In genomic region chr10:95295031-95295755, GRCh38 we compare ENCODE assay signal across 1 cellular context.
TF ChIP-seq lines count a peak whose summit lies in the region.

No MANE protein-coding gene starts in this region.

TF ChIP-seq in K562, 482 proteins besides CTCF, POLR2A, EP300 and RAD21 (continued from another document and continues in another):
- no peak for TF ChIP-seq NR0B1 (IDR thresholded peaks at IDR 0.05; ENCODE audit: partially characterized antibody)
- no peak for TF ChIP-seq SREBF2 (CRISPR knock-in tag; IDR thresholded peaks at IDR 0.05)
- no peak for TF ChIP-seq ZNF408 (CRISPR knock-in tag; IDR thresholded peaks at IDR 0.05; ENCODE audit: low read depth)
- no peak for TF ChIP-seq NFIX (CRISPR knock-in tag; IDR thresholded peaks at IDR 0.05; ENCODE audit: low read depth)
- no peak for TF ChIP-seq KAT2B (IDR thresholded peaks at IDR 0.05; ENCODE audit: low read depth, low read length)
- no peak for TF ChIP-seq TARDBP (IDR thresholded peaks at IDR 0.05)
- no peak for TF ChIP-seq ATF3 (IDR thresholded peaks at IDR 0.05)
- no peak for TF ChIP-seq ATF3 (CRISPR knock-in tag; conservative IDR thresholded peaks at IDR 0.05)
- TF ChIP-seq E2F3 (CRISPR knock-in tag; IDR thresholded peaks at IDR 0.05), result no peak
- peak; percentile 45; the same call in 1 of the 2 replicates for TF ChIP-seq ZFX (CRISPR knock-in tag; IDR thresholded peaks at IDR 0.05)
- no peak for TF ChIP-seq USF1 (CRISPR knock-in tag; IDR thresholded peaks at IDR 0.05)
- TF ChIP-seq NFYB (IDR thresholded peaks at IDR 0.05; ENCODE audit: extremely low read depth, insufficient read length), result no peak
- TF ChIP-seq ARID2 (IDR thresholded peaks at IDR 0.05), result no peak
- 0 out of 2 replicates have a peak, but pooled peaks have one; percentile 11 for TF ChIP-seq HIVEP1 (CRISPR knock-in tag; IDR thresholded peaks at IDR 0.05)
- TF ChIP-seq PHTF2 (CRISPR knock-in tag; IDR thresholded peaks at IDR 0.05), result no peak
- TF ChIP-seq PRDM10 (IDR thresholded peaks at IDR 0.05; ENCODE audit: partially characterized antibody), result no peak
- TF ChIP-seq NELFE (IDR thresholded peaks at IDR 0.05; ENCODE audit: insufficient read depth, insufficient read length), result no peak
- TF ChIP-seq NFATC3 (IDR thresholded peaks at IDR 0.05), result no peak
- TF ChIP-seq POLR2AphosphoS5 (IDR thresholded peaks at IDR 0.05; ENCODE audit: control insufficient read depth, insufficient read depth, low read depth, low read length), result 0 out of 2 replicates have a peak, but pooled peaks have one; percentile 19
- TF ChIP-seq UBTF (IDR thresholded peaks at IDR 0.05; ENCODE audit: borderline replicate concordance in 1 of 2, low read depth in 2 of 2, low read length in 2 of 2), result peak in 1 of 2 experiments; percentile 89; a peak in 2 of 4 replicates
- no peak for TF ChIP-seq ZHX1 (conservative IDR thresholded peaks at IDR 0.05; ENCODE audit: low read length)
- TF ChIP-seq SAP30 (IDR thresholded peaks at IDR 0.05; ENCODE audit: borderline replicate concordance, insufficient read depth, low read depth, low read length, poor library complexity, severe bottlenecking), result no peak
- TF ChIP-seq POLR2AphosphoS2 (IDR thresholded peaks at IDR 0.05; ENCODE audit: low read length), result no peak
- no peak for TF ChIP-seq SOX6 (IDR thresholded peaks at IDR 0.05)
- no peak for TF ChIP-seq SETDB1 (IDR thresholded peaks at IDR 0.05; ENCODE audit: low read length)
- TF ChIP-seq SRSF9 (IDR thresholded peaks at IDR 0.05; ENCODE audit: borderline replicate concordance, low read depth, low read length), result no peak
- no peak for TF ChIP-seq ZNF347 (CRISPR knock-in tag; IDR thresholded peaks at IDR 0.05; ENCODE audit: low read depth)
- no peak for TF ChIP-seq ATF1 (CRISPR knock-in tag; IDR thresholded peaks at IDR 0.05)
- no peak for TF ChIP-seq ATF1 (tag; IDR thresholded peaks at IDR 0.05)
- no peak for TF ChIP-seq TSC22D4 (tag; IDR thresholded peaks at IDR 0.05)
- no peak for TF ChIP-seq MAFF (IDR thresholded peaks at IDR 0.05; ENCODE audit: low read length)
- no peak for TF ChIP-seq ELK3 (CRISPR knock-in tag; IDR thresholded peaks at IDR 0.05)
- no peak for TF ChIP-seq ZNF165 (CRISPR knock-in tag; IDR thresholded peaks at IDR 0.05; ENCODE audit: borderline replicate concordance)
- no peak; the same call in 1 of the 2 replicates for TF ChIP-seq SUPT5H (IDR thresholded peaks at IDR 0.05)
- no peak for TF ChIP-seq MECOM (CRISPR knock-in tag; IDR thresholded peaks at IDR 0.05)
- no peak for TF ChIP-seq ETS1 (conservative IDR thresholded peaks at IDR 0.05; ENCODE audit: control insufficient read depth, low read depth, low read length)
- no peak for TF ChIP-seq ELK1 (CRISPR knock-in tag; IDR thresholded peaks at IDR 0.05)
- TF ChIP-seq HINFP (tag; conservative IDR thresholded peaks at IDR 0.05; ENCODE audit: low read depth), result no peak
- TF ChIP-seq EP400 (IDR thresholded peaks at IDR 0.05), result 0 out of 2 replicates have a peak, but pooled peaks have one; percentile 9
- no peak for TF ChIP-seq NR2C1 (IDR thresholded peaks at IDR 0.05)
- TF ChIP-seq NR2C1 (tag; IDR thresholded peaks at IDR 0.05), result no peak
- no peak for TF ChIP-seq ILF3 (IDR thresholded peaks at IDR 0.05; ENCODE audit: borderline replicate concordance)
- no peak for TF ChIP-seq BRD4 (IDR thresholded peaks at IDR 0.05)
- TF ChIP-seq BCLAF1 (IDR thresholded peaks at IDR 0.05; ENCODE audit: borderline replicate concordance in 1 of 2, control insufficient read depth in 1 of 2, low read depth in 2 of 2, low read length in 1 of 2), result no peak
